ENCODE assay signal across 8 cellular contexts in the genomic region with DNA sequence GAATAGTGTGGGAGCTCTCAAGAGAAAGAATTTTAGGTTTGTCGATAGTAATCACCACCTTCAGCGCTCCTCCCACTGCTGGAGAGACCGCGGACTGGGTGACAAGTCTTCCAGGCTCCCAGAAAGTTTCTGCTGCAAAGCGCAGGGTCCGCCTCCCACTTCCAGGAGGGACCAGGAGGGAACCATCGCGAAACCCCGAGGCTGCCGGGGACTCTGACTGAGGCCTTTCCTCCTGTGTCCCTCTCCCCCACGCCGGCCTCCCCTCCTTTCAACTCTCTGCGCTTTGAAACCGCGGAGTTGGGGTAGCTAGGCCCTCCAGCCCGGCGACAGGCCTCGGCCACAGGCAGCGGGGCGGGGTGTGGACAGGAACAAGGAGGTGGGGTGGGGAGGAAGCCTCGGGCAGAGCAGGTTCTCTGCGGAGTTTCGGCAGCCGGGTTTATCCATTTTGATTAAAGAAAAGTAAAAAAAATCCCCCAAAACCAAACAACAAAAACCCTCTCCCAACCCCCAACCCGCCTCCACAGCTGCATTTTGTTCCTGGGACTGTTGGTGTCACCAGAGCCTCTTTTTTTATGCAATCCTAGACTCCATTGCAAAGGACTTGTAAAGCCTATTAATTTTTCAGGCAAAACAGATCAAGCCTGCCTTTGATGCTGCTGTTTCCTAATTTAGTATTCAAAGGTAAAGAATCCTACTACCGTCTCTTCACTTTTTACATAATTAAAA. TPM values are rescaled to one million over a fixed set of nuclear protein-coding genes. Genes with fewer than 3 reads are reported as not detected.
A peak's percentile ranks its signal among the peaks of the same experiment; 100 is the strongest.
DNase-seq lines count a peak whose midpoint lies in the region; ATAC-seq lines count a peak whose summit lies in the region.

No MANE protein-coding gene starts in this region.

- H3K4me3 Mint-ChIP-seq in stimulated activated memory B cell treated with anti-CD40 and anti-IgM and Interleukin-4, amounts not matched to agents 10 μg/mL and 1 μg/mL and 100 μg/mL, for 72 hours, result peak overlapping the region; percentile 79

- H3K27ac ChIP-seq in esophagus (ENCODE audit: low read depth in 2 of 2, low read length in 1 of 2) (peak overlapping the region; percentile 72 to 90), mucosa of rectum (ENCODE audit: low read depth in 2 of 2, low read length in 2 of 2) (peak overlapping the region; percentile 44 to 70)

- H3K27me3 ChIP-seq in esophagus (ENCODE audit: control insufficient read depth in 1 of 2, insufficient read depth in 2 of 2, low read length in 2 of 2), result no peaks in the 10 kb centered on the region
- H3K27me3 ChIP-seq in mucosa of rectum (ENCODE audit: control insufficient read depth in 2 of 2, insufficient read depth in 2 of 2, low read length in 2 of 2), result peaks cover 0 to 2% of the 10 kb centered on the region in 2 donors

- peaks cover 59% of the 10 kb centered on the region for H3K4me1 ChIP-seq in ES-I3 (ENCODE audit: insufficient read depth, low read length)
- H3K4me1 ChIP-seq in esophagus (ENCODE audit: control insufficient read depth in 2 of 2, insufficient read depth in 2 of 2, low read length in 1 of 2), result peaks cover 2% of the 10 kb centered on the region in 2 donors
- H3K4me1 ChIP-seq in mucosa of rectum (ENCODE audit: control insufficient read depth in 2 of 2, insufficient read depth in 2 of 2, low read length in 2 of 2), result peaks cover 8 to 14% of the 10 kb centered on the region in 2 donors

- 14 to 16% methylated on average over 25 to 26 of the region's 26 CpGs for WGBS in esophagus, 2 donors

- H3K27me3 Mint-ChIP-seq in stimulated activated memory B cell treated with anti-CD40 and anti-IgM and Interleukin-4, amounts not matched to agents 10 μg/mL and 1 μg/mL and 100 μg/mL, for 72 hours, result no peaks in the 10 kb centered on the region

- peak overlapping the region; percentile 77 for H3K27ac Mint-ChIP-seq in stimulated activated memory B cell treated with anti-CD40 and anti-IgM and Interleukin-4, amounts not matched to agents 10 μg/mL and 1 μg/mL and 100 μg/mL, for 72 hours

- H3K4me1 Mint-ChIP-seq in stimulated activated memory B cell treated with anti-CD40 and anti-IgM and Interleukin-4, amounts not matched to agents 10 μg/mL and 1 μg/mL and 100 μg/mL, for 72 hours, result peaks cover 23% of the 10 kb centered on the region

- H3K9ac ChIP-seq in ES-I3 (ENCODE audit: low read depth, low read length) (peak overlapping the region; percentile 55), mucosa of rectum (ENCODE audit: low read depth in 1 of 2, low read length in 2 of 2) (peak overlapping the region; percentile 41 to 59)

- H3K9me3 Mint-ChIP-seq in stimulated activated memory B cell treated with anti-CD40 and anti-IgM and Interleukin-4, amounts not matched to agents 10 μg/mL and 1 μg/mL and 100 μg/mL, for 72 hours, result no peaks in the 10 kb centered on the region

- H3K36me3 Mint-ChIP-seq in stimulated activated memory B cell treated with anti-CD40 and anti-IgM and Interleukin-4, amounts not matched to agents 10 μg/mL and 1 μg/mL and 100 μg/mL, for 72 hours, result no peaks in the 10 kb centered on the region

- H3K4me3 ChIP-seq in esophagus (ENCODE audit: low read depth in 1 of 2, low read length in 2 of 2), result peak overlapping the region; percentile 27 to 38
- peak overlapping the region; percentile 47 to 68 for H3K4me3 ChIP-seq in mucosa of rectum (ENCODE audit: low read length in 2 of 2)

- DNase-seq in NCI-H524 (lab: John Stamatoyannopoulos, UW), result peak; percentile 32 to 79
- DNase-seq in activated T-cell treated with anti-CD3 and anti-CD28 coated beads, Interleukin-2, amount 50 U/mL, for 1 hour, result peak; percentile 65

- H3K36me3 ChIP-seq in ES-I3 (ENCODE audit: insufficient read depth, low read length) (no peaks in the 10 kb centered on the region), esophagus (ENCODE audit: control insufficient read depth in 2 of 2, insufficient read depth in 2 of 2, low read length in 1 of 2) (no peaks in the 10 kb centered on the region), mucosa of rectum (ENCODE audit: control insufficient read depth in 2 of 2, insufficient read depth in 2 of 2, low read length in 2 of 2) (no peaks in the 10 kb centered on the region)

- ATAC-seq in HG02759 (IDR thresholded peaks at IDR 0.05; ENCODE audit: unreplicated experiment) (peak; percentile 57), HG03457 (IDR thresholded peaks at IDR 0.05; ENCODE audit: unreplicated experiment) (no peak)
- ATAC-seq in stimulated activated memory B cell treated with anti-CD40 and anti-IgM and Interleukin-4, amounts not matched to agents 10 μg/mL and 1 μg/mL and 100 μg/mL, for 72 hours, result peak; percentile 64

- H3K9me3 ChIP-seq in ES-I3 (ENCODE audit: control insufficient read depth, insufficient read depth, low read length), result no peaks in the 10 kb centered on the region
- H3K9me3 ChIP-seq in esophagus (ENCODE audit: control insufficient read depth in 2 of 2, insufficient read depth in 1 of 2, low read depth in 1 of 2, low read length in 1 of 2), result no peaks in the 10 kb centered on the region
- no peaks in the 10 kb centered on the region for H3K9me3 ChIP-seq in mucosa of rectum (ENCODE audit: control insufficient read depth in 2 of 2, low read length in 2 of 2)

RNA-seq across cellular contexts. Expression of gene CLYBL, which starts 51.9 kb away (rescaled TPM):
- 1 to 10 TPM; 4.9 to 8.3 TPM for polyA plus RNA-seq in esophagus
